Comparison of ENCODE assay signal across 1 cellular context in genomic region chr5:132556511-132557424, GRCh38.
TF ChIP-seq lines count a peak whose summit lies in the region.

Gene RAD50, plus strand, starts transcription at chr5:132556977. Its CDS starts 348 bp downstream, at chr5:132557325.

TF ChIP-seq in HCT116, 20 proteins besides CTCF, POLR2A, EP300 and RAD21 (continued from another document):
- TF ChIP-seq ZBTB33 (IDR thresholded peaks at IDR 0.05; ENCODE audit: extremely low read depth, insufficient replicate concordance, low read length): peak; percentile 8
- peak; percentile 93 for TF ChIP-seq POLR2AphosphoS5 (IDR thresholded peaks at IDR 0.05; ENCODE audit: low read depth, low read length)
- peak; percentile 65 for TF ChIP-seq SP1 (IDR thresholded peaks at IDR 0.05; ENCODE audit: low read depth)
- TF ChIP-seq SRF (IDR thresholded peaks at IDR 0.05; ENCODE audit: low read depth): peak; percentile 22; the same call in 1 of the 2 replicates
- peak; percentile 81 for TF ChIP-seq CBX3 (IDR thresholded peaks at IDR 0.05; ENCODE audit: low read depth)
- TF ChIP-seq ZFX (IDR thresholded peaks at IDR 0.05): peak; percentile 93
- peak; percentile 100 for TF ChIP-seq ELF1 (IDR thresholded peaks at IDR 0.05; ENCODE audit: borderline replicate concordance, low read depth)
- peak; percentile 97 for TF ChIP-seq SIN3A (IDR thresholded peaks at IDR 0.05; ENCODE audit: low read depth)
- TF ChIP-seq EZH2 (IDR thresholded peaks at IDR 0.05): no peak
